ENCODE assay signal across 11 cellular contexts in the genomic region with DNA sequence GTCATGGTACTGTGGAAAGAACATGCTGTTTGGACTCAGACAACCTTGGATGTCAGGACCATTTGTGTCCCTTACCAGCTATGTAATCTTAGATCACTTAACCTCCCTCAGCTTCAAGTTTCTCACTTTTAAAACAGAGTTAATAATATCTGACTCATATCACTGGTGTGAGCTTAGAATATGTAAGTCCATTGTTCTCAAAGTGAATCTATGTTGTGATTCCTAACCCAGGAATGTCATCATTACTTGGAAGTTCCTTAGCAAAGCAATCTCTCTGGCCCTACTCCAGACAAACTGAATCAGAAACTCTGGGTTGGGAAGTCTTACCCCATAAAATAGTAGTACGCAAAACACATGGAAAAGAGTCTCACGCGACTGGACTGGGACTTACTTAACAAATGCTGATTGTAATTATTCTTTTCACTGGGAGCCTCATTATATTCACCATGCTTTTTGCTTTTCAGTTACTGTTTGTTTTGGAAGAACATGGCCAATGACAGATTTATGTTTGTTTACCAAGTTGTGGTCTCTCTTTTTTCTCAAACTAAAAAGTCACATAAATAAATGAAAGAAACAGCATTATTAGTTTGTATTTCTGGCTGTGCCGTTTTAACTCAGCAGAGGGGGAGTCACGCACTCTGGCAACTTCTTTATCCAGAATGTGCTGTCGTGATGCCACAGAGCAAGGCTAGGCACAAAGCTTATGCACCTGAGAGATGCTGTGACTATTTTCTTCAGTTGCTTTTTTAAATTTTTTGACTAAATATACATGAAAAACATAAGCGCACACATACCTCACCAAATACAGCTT.
DNase-seq lines count a peak whose midpoint lies in the region; ATAC-seq and TF ChIP-seq lines count a peak whose summit lies in the region.
"Had no signal": no experiment of that assay in that cellular context is flagged by ENCODE, and none has a peak within 500 bp of the region (broad histone marks: within the 10 kb centered on the region; RNA-seq: fewer than 3 reads in every experiment).

No MANE protein-coding gene starts in this region.

- 40% methylated on average over 7 of the region's 7 CpGs for WGBS in urinary bladder

- no peak for TF ChIP-seq CTCF in right atrium auricular region (IDR thresholded peaks at IDR 0.05)

- no peaks in the 10 kb centered on the region for H3K36me3 ChIP-seq in adipocyte (ENCODE audit: control insufficient read depth, insufficient read depth, low read length, severe bottlenecking)
- no peaks in the 10 kb centered on the region for H3K36me3 ChIP-seq in right atrium auricular region
- no peaks in the 10 kb centered on the region for H3K36me3 ChIP-seq in urinary bladder (ENCODE audit: insufficient read depth)

- peak overlapping the region; percentile 51 for H3K9ac ChIP-seq in adipocyte (ENCODE audit: low read length)

- no peak overlapping the region for H3K27ac ChIP-seq in right atrium auricular region
- H3K27ac ChIP-seq in urinary bladder (ENCODE audit: low read depth) = peak overlapping the region; percentile 0

- DNase-seq in NCI-H1417 (lab: John Stamatoyannopoulos, UW) (peak in 2 of 3 experiments; percentile 39 to 71), NCI-H1417 treated with DMSO at 0.1 percent for 48 hours (lab: John Stamatoyannopoulos, UW) (no peak), adipocyte (ENCODE audit: low read depth) (peak; percentile 97), right atrium auricular region (ENCODE audit: low spot score) (peak; percentile 61)
- no peak for DNase-seq in activated effector memory CD4-positive, alpha-beta T cell treated with Interleukin-2 at 50 U/mL for 16 hours
- DNase-seq: activated CD8-positive, alpha-beta memory T cell treated with anti-CD3 and anti-CD28 coated beads, Interleukin-2, amount 10 ng/mL, durations not matched to agents 7 days and 5 days; GOT3; KBM-7 had no signal

- H3K4me3 ChIP-seq in adipocyte (ENCODE audit: low read length) (peak overlapping the region; percentile 49), right atrium auricular region (no peak overlapping the region), urinary bladder (ENCODE audit: low read depth, low read length) (no peak overlapping the region)

- H3K4me1 ChIP-seq in adipocyte (ENCODE audit: control insufficient read depth, insufficient read depth, low read length) (peaks cover 30% of the 10 kb centered on the region), right atrium auricular region (no peaks in the 10 kb centered on the region), urinary bladder (ENCODE audit: insufficient read depth) (peaks cover 3% of the 10 kb centered on the region)

- ATAC-seq in GM19023 (IDR thresholded peaks at IDR 0.05; ENCODE audit: unreplicated experiment) (no peak), HG03139 (IDR thresholded peaks at IDR 0.05; ENCODE audit: unreplicated experiment) (no peak)
- ATAC-seq: activated CD8-positive, alpha-beta memory T cell treated with anti-CD3 and anti-CD28 coated beads, Interleukin-2, amount 10 ng/mL, durations not matched to agents 7 days and 5 days had no signal

- H3K27me3 ChIP-seq in adipocyte (replicated peaks; ENCODE audit: control insufficient read depth, insufficient read depth, low read length) = no peaks in the 10 kb centered on the region
- H3K27me3 ChIP-seq in right atrium auricular region = no peaks in the 10 kb centered on the region

- H3K9me3 ChIP-seq in adipocyte (ENCODE audit: control insufficient read depth, low read length) (no peaks in the 10 kb centered on the region), right atrium auricular region (no peaks in the 10 kb centered on the region)

Comparison
In these comparisons a context has a peak if more than half of its experiments do, and no peak if none do; other contexts are left out.
1. DNase-seq: peak in NCI-H1417 (2 of 3), adipocyte (single experiment) and right atrium auricular region (single experiment); none in NCI-H1417 treated with DMSO at 0.1 percent for 48 hours (single experiment) and activated effector memory CD4-positive, alpha-beta T cell treated with Interleukin-2 at 50 U/mL for 16 hours (single experiment).